ENCODE assay signal across 28 cellular contexts in genomic region chr9:123943671-123944070, GRCh38.
"Had no signal": no experiment of that assay in that cellular context is flagged by ENCODE, and none has a peak within 500 bp of the region (broad histone marks: within the 10 kb centered on the region; RNA-seq: fewer than 3 reads in every experiment).

No MANE protein-coding gene starts in this region.

- H3K4me1 ChIP-seq: parathyroid adenoma, psoas muscle, right lobe of liver, sigmoid colon, stomach, thyroid gland, tibial nerve, upper lobe of right lung, uterus had no signal

- ATAC-seq: naive thymus-derived CD8-positive, alpha-beta T cell; psoas muscle; right cardiac atrium; right lobe of liver; stimulated activated memory B cell treated with anti-CD40 and anti-IgM and Interleukin-4, amounts not matched to agents 10 μg/mL and 1 μg/mL and 100 μg/mL, for 72 hours; upper lobe of right lung had no signal

- H3K9ac ChIP-seq: neural progenitor cell, parathyroid adenoma had no signal

- H3K27me3 ChIP-seq: neural progenitor cell, ovary, right lobe of liver, sigmoid colon, thyroid gland, tibial nerve, uterus had no signal

- H2AFZ ChIP-seq: neural progenitor cell, parathyroid adenoma had no signal

- FAIRE-seq: small intestine had no signal

- H3K4me3 ChIP-seq: neural progenitor cell, ovary, psoas muscle, right lobe of liver, sigmoid colon, stomach, thoracic aorta, thyroid gland, tibial nerve, upper lobe of right lung, uterus had no signal

- H3K4me2 ChIP-seq: neural progenitor cell had no signal

- H3K27ac ChIP-seq: neural progenitor cell, ovary, parathyroid adenoma, psoas muscle, right lobe of liver, sigmoid colon, stomach, thoracic aorta, thyroid gland, tibial nerve, upper lobe of right lung, uterus had no signal

- H3K4me1 Mint-ChIP-seq: naive B cell; naive thymus-derived CD8-positive, alpha-beta T cell; stimulated activated memory B cell treated with anti-CD40 and anti-IgM and Interleukin-4, amounts not matched to agents 10 μg/mL and 1 μg/mL and 100 μg/mL, for 72 hours had no signal

- H3K9me3 Mint-ChIP-seq: naive thymus-derived CD8-positive, alpha-beta T cell; nephron; neural progenitor cell; stimulated activated naive CD8-positive, alpha-beta T cell treated with anti-CD3 and anti-CD28 coated beads, Interleukin-15, Interleukin-2, amounts not matched to agents 100 ng/mL and 50 ng/mL, for 24 hours; type B pancreatic cell had no signal

- H3K36me3 ChIP-seq: neural progenitor cell, ovary, right lobe of liver, sigmoid colon, stomach, thoracic aorta, thyroid gland, tibial nerve, upper lobe of right lung, uterus had no signal

- H3K36me3 Mint-ChIP-seq: naive B cell; naive thymus-derived CD8-positive, alpha-beta T cell; neural progenitor cell; stimulated activated memory B cell treated with anti-CD40 and anti-IgM and Interleukin-4, amounts not matched to agents 10 μg/mL and 1 μg/mL and 100 μg/mL, for 72 hours; type B pancreatic cell had no signal

- H3K79me2 ChIP-seq: parathyroid adenoma had no signal

- H3K27ac Mint-ChIP-seq: naive B cell; naive thymus-derived CD8-positive, alpha-beta T cell; nephron; neural progenitor cell; progenitor cell of endocrine pancreas; stimulated activated memory B cell treated with anti-CD40 and anti-IgM and Interleukin-4, amounts not matched to agents 10 μg/mL and 1 μg/mL and 100 μg/mL, for 72 hours; stimulated activated naive CD8-positive, alpha-beta T cell treated with anti-CD3 and anti-CD28 coated beads, Interleukin-15, Interleukin-2, amounts not matched to agents 100 ng/mL and 50 ng/mL, for 24 hours; type B pancreatic cell had no signal

- H3K4me3 Mint-ChIP-seq: naive thymus-derived CD8-positive, alpha-beta T cell; nephron; neural progenitor cell; stimulated activated memory B cell treated with anti-CD40 and anti-IgM and Interleukin-4, amounts not matched to agents 10 μg/mL and 1 μg/mL and 100 μg/mL, for 72 hours; stimulated activated naive CD8-positive, alpha-beta T cell treated with anti-CD3 and anti-CD28 coated beads, Interleukin-15, Interleukin-2, amounts not matched to agents 100 ng/mL and 50 ng/mL, for 24 hours; type B pancreatic cell had no signal

- DNase-seq: naive B cell; naive thymus-derived CD8-positive, alpha-beta T cell; occipital lobe; ovary; posterior cingulate gyrus; psoas muscle; right cardiac atrium; right lobe of liver; sigmoid colon; small intestine; stimulated activated CD4-positive, alpha-beta T cell treated with anti-CD3 and anti-CD28 coated beads, Interleukin-1b, Interleukin-23, amount 100 ng/mL, for 48 hours; stimulated activated CD4-positive, alpha-beta T cell treated with anti-CD3 and anti-CD28 coated beads, Interleukin-4, amount 100 ng/mL, for 1 hour; stimulated activated CD4-positive, alpha-beta T cell treated with anti-CD3 and anti-CD28 coated beads, Interleukin-4, amount 100 ng/mL, for 4 hours; stimulated activated CD8-positive, alpha-beta memory T cell treated with anti-CD3 and anti-CD28 coated beads, Interleukin-4, amount 100 ng/mL, for 48 hours; stimulated activated naive CD4-positive, alpha-beta T cell treated with Interleukin-2 at 50 U/mL for 16 hours; stomach; thyroid gland; upper lobe of right lung; uterus had no signal

- H3K9me3 ChIP-seq: ovary, psoas muscle, right lobe of liver, sigmoid colon, stomach, thoracic aorta, thyroid gland, tibial nerve, upper lobe of right lung, uterus had no signal
